Comparison of ENCODE assay signal across 12 cellular contexts in the genomic region with DNA sequence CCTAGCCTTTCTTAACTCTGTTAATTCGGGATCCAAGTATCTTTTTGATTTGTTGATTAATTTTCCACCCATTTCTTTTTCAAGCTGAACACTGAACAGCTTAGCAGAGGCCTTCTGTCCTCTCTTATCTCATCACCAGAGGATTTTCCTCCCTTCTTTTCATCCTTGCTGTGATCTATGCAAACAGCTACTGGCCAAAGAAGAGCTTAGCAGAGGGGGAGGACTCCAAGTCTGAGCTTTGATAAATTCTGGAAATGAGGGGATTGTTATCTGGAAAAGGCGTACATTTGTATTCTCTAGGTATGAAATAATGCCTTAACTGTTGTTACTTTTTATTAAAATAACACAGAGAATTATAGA. TPM values are rescaled to one million over a fixed set of nuclear protein-coding genes. Genes with fewer than 3 reads are reported as not detected.
A peak's percentile ranks its signal among the peaks of the same experiment; 100 is the strongest.
DNase-seq lines count a peak whose midpoint lies in the region; ATAC-seq and TF ChIP-seq lines count a peak whose summit lies in the region.
"Had no signal": no experiment of that assay in that cellular context is flagged by ENCODE, and none has a peak within 500 bp of the region (broad histone marks: within the 10 kb centered on the region; RNA-seq: fewer than 3 reads in every experiment).

No MANE protein-coding gene starts in this region.

- H3K4me3 Mint-ChIP-seq in T-helper 17 cell (peak overlapping the region; percentile 80), glutamatergic neuron (ENCODE audit: unreplicated experiment) (no peak overlapping the region)

- H3K36me3 ChIP-seq in cardiac muscle cell = no peaks in the 10 kb centered on the region
- H3K36me3 ChIP-seq in right atrium auricular region = no peaks in the 10 kb centered on the region
- no peaks in the 10 kb centered on the region for H3K36me3 ChIP-seq in MG63
- H3K36me3 ChIP-seq: lower lobe of right lung, tibial artery had no signal

- DNase-seq in cardiac muscle cell (ENCODE audit: low read depth in 1 of 2, low spot score in 1 of 2) = no peak
- no peak for DNase-seq in right atrium auricular region (ENCODE audit: low spot score)
- DNase-seq in T-helper 17 cell = no peak
- DNase-seq in glutamatergic neuron = no peak
- no peak for DNase-seq in mucosa of gallbladder (ENCODE audit: low spot score)
- no peak for DNase-seq in MG63
- DNase-seq: lower lobe of right lung, NCI-H2227 treated with DMSO at 0.1 percent for 48 hours, tibial artery had no signal

- peak overlapping the region; percentile 94 for H3K27ac Mint-ChIP-seq in T-helper 17 cell
- H3K27ac Mint-ChIP-seq in glutamatergic neuron (ENCODE audit: unreplicated experiment) = peak overlapping the region; percentile 74

- ATAC-seq in T-helper 17 cell (peak; percentile 27), HG02571 (IDR thresholded peaks at IDR 0.05; ENCODE audit: unreplicated experiment) (no peak), GM18870 (IDR thresholded peaks at IDR 0.05; ENCODE audit: unreplicated experiment) (no peak)

- no peaks in the 10 kb centered on the region for H3K27me3 Mint-ChIP-seq in T-helper 17 cell
- H3K27me3 Mint-ChIP-seq in glutamatergic neuron (ENCODE audit: unreplicated experiment) = no peaks in the 10 kb centered on the region

- H3K4me1 ChIP-seq in cardiac muscle cell (ENCODE audit: low read depth) (peaks cover 21% of the 10 kb centered on the region), right atrium auricular region (peaks cover 0 to 16% of the 10 kb centered on the region in 2 donors)
- H3K4me1 ChIP-seq: lower lobe of right lung, tibial artery had no signal

- H3K27ac ChIP-seq in cardiac muscle cell = peak overlapping the region; percentile 84
- H3K27ac ChIP-seq in right atrium auricular region = no peak overlapping the region
- H3K27ac ChIP-seq: lower lobe of right lung, tibial artery had no signal

- H3K36me3 Mint-ChIP-seq in T-helper 17 cell (ENCODE audit: low read depth) (peaks cover 2% of the 10 kb centered on the region), glutamatergic neuron (ENCODE audit: unreplicated experiment) (no peaks in the 10 kb centered on the region)

- no peaks in the 10 kb centered on the region for H3K27me3 ChIP-seq in cardiac muscle cell
- no peaks in the 10 kb centered on the region for H3K27me3 ChIP-seq in right atrium auricular region
- H3K27me3 ChIP-seq in MG63 = no peaks in the 10 kb centered on the region
- H3K27me3 ChIP-seq: heart right ventricle, tibial artery had no signal

- H3K4me3 ChIP-seq in cardiac muscle cell = no peak overlapping the region
- H3K4me3 ChIP-seq in right atrium auricular region = no peak overlapping the region
- H3K4me3 ChIP-seq in MG63 = no peak overlapping the region
- H3K4me3 ChIP-seq: heart right ventricle, lower lobe of right lung, tibial artery had no signal

- no peaks in the 10 kb centered on the region for H3K9me3 Mint-ChIP-seq in glutamatergic neuron (ENCODE audit: unreplicated experiment)

- peaks cover 33% of the 10 kb centered on the region for H3K4me1 Mint-ChIP-seq in T-helper 17 cell
- peaks cover 10% of the 10 kb centered on the region for H3K4me1 Mint-ChIP-seq in glutamatergic neuron (ENCODE audit: low read depth, unreplicated experiment)

- TF ChIP-seq CTCF in cardiac muscle cell (IDR thresholded peaks at IDR 0.05; ENCODE audit: low read depth, low read length) = no peak
- no peak for TF ChIP-seq CTCF in right atrium auricular region (IDR thresholded peaks at IDR 0.05)
- no peak for TF ChIP-seq CTCF in glutamatergic neuron (IDR thresholded peaks at IDR 0.05; ENCODE audit: partially characterized antibody, unreplicated experiment)

- H3K9me3 ChIP-seq in cardiac muscle cell (ENCODE audit: low read depth) (no peaks in the 10 kb centered on the region), right atrium auricular region (no peaks in the 10 kb centered on the region), T-helper 17 cell (ENCODE audit: control insufficient read depth, low read length, poor library complexity, severe bottlenecking) (no peaks in the 10 kb centered on the region), MG63 (peaks cover 7% of the 10 kb centered on the region; the same call in 1 of the 2 replicates)
- H3K9me3 ChIP-seq: heart right ventricle, lower lobe of right lung, tibial artery had no signal

RNA-seq across cellular contexts. Expression of gene DZIP3, which starts 13.4 kb away (rescaled TPM):
- 18.3 and 31.2 TPM in 2 replicates for total RNA-seq in cardiac muscle cell
- polyA plus RNA-seq in cardiac muscle cell = 27.6 and 50.2 TPM in 2 replicates
- 10 to 100 TPM in 1 of 2 donors, 1 to 10 TPM in 1; 7.6 to 16.1 TPM for total RNA-seq in right atrium auricular region
- total RNA-seq in T-helper 17 cell = 10 to 100 TPM; 14.3 to 15.1 TPM
- total RNA-seq in glutamatergic neuron (ENCODE audit: unreplicated experiment) = 44.3 TPM
- total RNA-seq in mucosa of gallbladder = 11.5 TPM
- 4.4 and 5.4 TPM in 2 replicates for total RNA-seq in MG63 (2014; rRNA removed; shearing (Covaris generic); ENCODE audit: low replicate concordance)

RNA-seq across cellular contexts. Expression of gene CIP2A, which starts 13.7 kb away (rescaled TPM):
- total RNA-seq in cardiac muscle cell (4.1 and 12.2 TPM in 2 replicates), right atrium auricular region (1 to 10 TPM in 1 of 2 donors, under 1 TPM in 1; 0.83 to 2.9 TPM), T-helper 17 cell (1 to 10 TPM; 4.1 to 6.8 TPM), glutamatergic neuron (ENCODE audit: unreplicated experiment) (8.2 TPM), mucosa of gallbladder (2.5 TPM)
- 8.1 and 16.1 TPM in 2 replicates for polyA plus RNA-seq in cardiac muscle cell
- 34.0 and 50.2 TPM in 2 replicates for total RNA-seq in MG63 (2014; rRNA removed; shearing (Covaris generic); ENCODE audit: low replicate concordance)
